11 cellular contexts compared by ENCODE assay signal in genomic region chr6:159931112-159931511, GRCh38. TPM values are rescaled to one million over a fixed set of nuclear protein-coding genes. Genes with fewer than 3 reads are reported as not detected.
A peak's percentile ranks its signal among the peaks of the same experiment; 100 is the strongest.
DNase-seq lines count a peak whose midpoint lies in the region; ATAC-seq and TF ChIP-seq lines count a peak whose summit lies in the region.
"Had no signal": no experiment of that assay in that cellular context is flagged by ENCODE, and none has a peak within 500 bp of the region (broad histone marks: within the 10 kb centered on the region; RNA-seq: fewer than 3 reads in every experiment).

No MANE protein-coding gene starts in this region.

- H2AFZ ChIP-seq in MM.1S (ENCODE audit: low read length), result no peak overlapping the region

- no peaks in the 10 kb centered on the region for H4K20me1 ChIP-seq in MM.1S (ENCODE audit: insufficient read depth, low read length)

- H3K27me3 ChIP-seq in CD8-positive, alpha-beta memory T cell (ENCODE audit: insufficient read depth, low read length, poor library complexity, severe bottlenecking), result no peaks in the 10 kb centered on the region
- H3K27me3 ChIP-seq in MM.1S (replicated peaks; ENCODE audit: insufficient read depth, low read length), result no peaks in the 10 kb centered on the region

- peak overlapping the region in 6 of 8 donors; percentile 6 to 82 (median 52) for H3K27ac Mint-ChIP-seq in CD8-positive, alpha-beta memory T cell
- peak overlapping the region; percentile 60 for H3K27ac Mint-ChIP-seq in T-helper 2 cell treated with Interferon-gamma antibody and Interleukin-4, amounts not matched to agents 5 μg/mL and 100 μg/mL, for 36 hours
- H3K27ac Mint-ChIP-seq in type B pancreatic cell, result no peak overlapping the region
- H3K27ac Mint-ChIP-seq: CD14-positive monocyte had no signal

- H3F3A ChIP-seq in MM.1S (ENCODE audit: insufficient read depth, low read length), result no peaks in the 10 kb centered on the region

- peaks cover 0 to 6% (median 0%) of the 10 kb centered on the region in 3 donors for H3K36me3 Mint-ChIP-seq in CD8-positive, alpha-beta memory T cell
- no peaks in the 10 kb centered on the region for H3K36me3 Mint-ChIP-seq in T-helper 2 cell treated with Interferon-gamma antibody and Interleukin-4, amounts not matched to agents 5 μg/mL and 100 μg/mL, for 36 hours (ENCODE audit: low read depth)
- H3K36me3 Mint-ChIP-seq in type B pancreatic cell, result no peaks in the 10 kb centered on the region
- H3K36me3 Mint-ChIP-seq: CD14-positive monocyte had no signal

- ATAC-seq in GM19328 (IDR thresholded peaks at IDR 0.05; ENCODE audit: unreplicated experiment) (peak; percentile 87), HG02970 (IDR thresholded peaks at IDR 0.05; ENCODE audit: low FRiP score, unreplicated experiment) (peak; percentile 88)
- ATAC-seq: HCT116 had no signal

- H3K79me2 ChIP-seq in MM.1S (ENCODE audit: low read length), result no peaks in the 10 kb centered on the region

- H3K4me3 ChIP-seq in CD8-positive, alpha-beta memory T cell (ENCODE audit: low read length), result no peak overlapping the region
- no peak overlapping the region for H3K4me3 ChIP-seq in MM.1S (ENCODE audit: low read length)
- no peak overlapping the region for H3K4me3 ChIP-seq in lower leg skin (ENCODE audit: low read depth, poor library complexity, severe bottlenecking)

- H3K27ac ChIP-seq in CD8-positive, alpha-beta memory T cell (ENCODE audit: low read depth, low read length), result no peak overlapping the region
- H3K27ac ChIP-seq in MM.1S (ENCODE audit: low read length), result no peak overlapping the region

- peaks cover 0 to 1% of the 10 kb centered on the region in 2 donors for H3K27me3 Mint-ChIP-seq in CD8-positive, alpha-beta memory T cell
- peaks cover 6% of the 10 kb centered on the region for H3K27me3 Mint-ChIP-seq in T-helper 2 cell treated with Interferon-gamma antibody and Interleukin-4, amounts not matched to agents 5 μg/mL and 100 μg/mL, for 36 hours (ENCODE audit: low read depth)
- H3K27me3 Mint-ChIP-seq in type B pancreatic cell, result peaks cover 36% of the 10 kb centered on the region

- H3K4me3 Mint-ChIP-seq in CD8-positive, alpha-beta memory T cell, result peak overlapping the region in 5 of 7 donors; percentile 4 to 50 (median 27)
- H3K4me3 Mint-ChIP-seq in T-helper 2 cell treated with Interferon-gamma antibody and Interleukin-4, amounts not matched to agents 5 μg/mL and 100 μg/mL, for 36 hours, result peak overlapping the region; percentile 22
- H3K4me3 Mint-ChIP-seq in type B pancreatic cell, result no peak overlapping the region

- POLR2A ChIA-PET in CD8-positive, alpha-beta memory T cell (lab: Charles Lee), result interaction anchor here (1.2 kb wide), 1 partner anchor 141 kb away, joined by 3 read pairs; the partner anchor contains the start of gene MRPL18

- WGBS in lower leg skin, 2 donors, result 82 to 90% methylated on average over 3 of the region's 3 CpGs

- no peak overlapping the region for H3K9ac ChIP-seq in MM.1S (ENCODE audit: low read length)

- no peak overlapping the region for H3K4me2 ChIP-seq in MM.1S (ENCODE audit: low read depth, low read length)

- intact Hi-C loops in lower leg skin (cut with DNase I; ENCODE audit: low total_unique reads), result loop anchor here (10.0 kb wide), 1 partner anchor 236 kb away; the partner anchor contains the start of gene SOD2

- H3K4me1 ChIP-seq in CD8-positive, alpha-beta memory T cell (ENCODE audit: insufficient read depth, low read length), result peaks cover 20% of the 10 kb centered on the region
- H3K4me1 ChIP-seq in MM.1S (ENCODE audit: low read length), result no peaks in the 10 kb centered on the region

- TF ChIP-seq CTCF in type B pancreatic cell (conservative IDR thresholded peaks at IDR 0.05) (no peak), MM.1S (IDR thresholded peaks at IDR 0.05; ENCODE audit: low read length) (no peak), lower leg skin (IDR thresholded peaks at IDR 0.05) (no peak)

- CTCF ChIA-PET in CD8-positive, alpha-beta memory T cell (lab: Charles Lee), result no interaction called here

- TF ChIP-seq POLR2A in lower leg skin (IDR thresholded peaks at IDR 0.05), result no peak

- DNase-seq in CD8-positive, alpha-beta memory T cell, result no peak
- DNase-seq in T-helper 2 cell treated with Interferon-gamma antibody and Interleukin-4, amounts not matched to agents 5 μg/mL and 100 μg/mL, for 36 hours (ENCODE audit: low spot score), result peak; percentile 61
- DNase-seq in type B pancreatic cell (ENCODE audit: extremely low spot score, unreplicated experiment) (no peak), hepatic stellate cell (ENCODE audit: low spot score) (no peak), MM.1S (no peak), lower leg skin (ENCODE audit: low spot score in 2 of 2) (no peak)

- H3K9me2 ChIP-seq in MM.1S (replicated peaks; ENCODE audit: insufficient read depth, low read length), result no peaks in the 10 kb centered on the region

- H3K9me3 ChIP-seq in CD8-positive, alpha-beta memory T cell (ENCODE audit: low read length), result no peaks in the 10 kb centered on the region
- no peaks in the 10 kb centered on the region for H3K9me3 ChIP-seq in MM.1S (replicated peaks; ENCODE audit: insufficient read depth, low read length)

- H3K4me1 Mint-ChIP-seq in CD8-positive, alpha-beta memory T cell, result peaks cover 20 to 31% (median 28%) of the 10 kb centered on the region in 3 donors
- peaks cover 20% of the 10 kb centered on the region for H3K4me1 Mint-ChIP-seq in T-helper 2 cell treated with Interferon-gamma antibody and Interleukin-4, amounts not matched to agents 5 μg/mL and 100 μg/mL, for 36 hours (ENCODE audit: low read depth)
- H3K4me1 Mint-ChIP-seq in type B pancreatic cell (ENCODE audit: unreplicated experiment), result no peaks in the 10 kb centered on the region

- no peaks in the 10 kb centered on the region for H3K36me3 ChIP-seq in CD8-positive, alpha-beta memory T cell (ENCODE audit: insufficient read depth, low read length)
- H3K36me3 ChIP-seq in MM.1S (replicated peaks; ENCODE audit: insufficient read depth, low read length), result no peaks in the 10 kb centered on the region

- H3K9me3 Mint-ChIP-seq in CD8-positive, alpha-beta memory T cell, result no peaks in the 10 kb centered on the region
- H3K9me3 Mint-ChIP-seq in T-helper 2 cell treated with Interferon-gamma antibody and Interleukin-4, amounts not matched to agents 5 μg/mL and 100 μg/mL, for 36 hours, result peaks cover 10% of the 10 kb centered on the region
- no peaks in the 10 kb centered on the region for H3K9me3 Mint-ChIP-seq in type B pancreatic cell

RNA-seq across cellular contexts. Expression of gene IGF2R, which starts 37.8 kb away (rescaled TPM):
- 10 to 100 TPM; 91.4 to 93.7 TPM for total RNA-seq in CD8-positive, alpha-beta memory T cell
- polyA plus RNA-seq in CD8-positive, alpha-beta memory T cell, result 27.5 TPM
- total RNA-seq in type B pancreatic cell (ENCODE audit: low replicate concordance), result 79.8 and 95.5 TPM in 2 replicates
- total RNA-seq in lower leg skin, result 10 to 100 TPM; 60.0 to 93.4 (median 71.7) TPM

RNA-seq across cellular contexts. Expression of gene MAS1, which starts 40.3 kb away (rescaled TPM):
- not detected for total RNA-seq in CD8-positive, alpha-beta memory T cell
- not detected for polyA plus RNA-seq in CD8-positive, alpha-beta memory T cell
- total RNA-seq in type B pancreatic cell (ENCODE audit: low replicate concordance), result not detected in 2 replicates
- under 1 TPM in 1 of 4 donors, not detected in 3; 0.05 TPM for total RNA-seq in lower leg skin
- total RNA-seq: NCI-H460 had no signal
- polyA plus RNA-seq: CD14-positive monocyte had no signal
